Comparison of ENCODE assay signal across 8 cellular contexts in genomic region chr6:18192026-18192425, GRCh38.
"Had no signal": no experiment of that assay in that cellular context is flagged by ENCODE, and none has a peak within 500 bp of the region (broad histone marks: within the 10 kb centered on the region; RNA-seq: fewer than 3 reads in every experiment).

No MANE protein-coding gene starts in this region.

- ATAC-seq: HepG2 had no signal

- H3K9ac ChIP-seq: KMS-11 had no signal

- H3K27me3 Mint-ChIP-seq: IgD-negative memory B cell had no signal

- H3K27ac ChIP-seq: HL-60, KMS-11 had no signal

- DNase-seq: Karpas-422, KBM-7, KG1 had no signal

- H3K4me2 ChIP-seq: KMS-11 had no signal

- FAIRE-seq: HepG2, HTR-8/SVneo had no signal

- H3K4me1 Mint-ChIP-seq: IgD-negative memory B cell had no signal

- H3K9me3 Mint-ChIP-seq: IgD-negative memory B cell had no signal

- H3K27ac Mint-ChIP-seq: IgD-negative memory B cell had no signal
